9 cellular contexts compared by ENCODE assay signal in the genomic region with DNA sequence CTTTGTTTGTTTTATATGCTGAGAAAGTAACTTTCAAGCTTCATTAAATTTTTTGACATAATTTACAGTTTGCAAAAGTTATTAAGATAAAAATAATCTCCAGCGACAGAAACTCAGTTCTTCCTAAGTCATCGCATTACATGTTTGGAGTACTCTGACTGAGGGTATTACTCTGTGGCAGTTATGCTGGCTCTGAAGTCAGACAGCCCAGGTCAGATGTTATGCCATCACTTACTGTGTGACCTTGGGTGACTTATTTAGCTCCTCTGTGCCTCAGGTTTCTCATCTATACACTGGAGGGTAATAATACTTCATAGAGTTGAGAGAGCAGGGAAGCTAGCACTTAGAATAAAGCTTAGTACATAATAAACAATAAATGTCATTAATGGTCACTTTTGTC. TPM values are rescaled to one million over a fixed set of nuclear protein-coding genes. Genes with fewer than 3 reads are reported as not detected.
"Had no signal": no experiment of that assay in that cellular context is flagged by ENCODE, and none has a peak within 500 bp of the region (broad histone marks: within the 10 kb centered on the region; RNA-seq: fewer than 3 reads in every experiment).

No MANE protein-coding gene starts in this region.

- DNase-seq: GM23248, GOT3, H7, KBM-7 had no signal

- H3K36me3 ChIP-seq: HAP-1 had no signal

- H3K4me3 ChIP-seq: GM23248, HAP-1 had no signal

- H3K9me3 ChIP-seq: HAP-1 had no signal

- ATAC-seq: HCT116, HepG2 had no signal

- H3K27ac ChIP-seq: GM23248, HL-60 had no signal

RNA-seq across cellular contexts. Expression of a gene that starts 26.4 kb away (rescaled TPM):
- polyA plus RNA-seq: IgD-negative memory B cell had no signal
